ENCODE assay signal across 14 cellular contexts in genomic region chr10:71131508-71132088, GRCh38.
DNase-seq lines count a peak whose midpoint lies in the region; FAIRE-seq and TF ChIP-seq lines count a peak whose summit lies in the region.
"Had no signal": no experiment of that assay in that cellular context is flagged by ENCODE, and none has a peak within 500 bp of the region (broad histone marks: within the 10 kb centered on the region; RNA-seq: fewer than 3 reads in every experiment).

No MANE protein-coding gene starts in this region.

- H3K27me3 Mint-ChIP-seq in osteocyte (ENCODE audit: unreplicated experiment), result peaks cover 38% of the 10 kb centered on the region

- no peaks in the 10 kb centered on the region for H3K9me3 Mint-ChIP-seq in osteocyte (ENCODE audit: unreplicated experiment)
- H3K9me3 Mint-ChIP-seq: CD8-positive, alpha-beta T cell had no signal

- no peak overlapping the region for H3K27ac Mint-ChIP-seq in osteocyte (ENCODE audit: unreplicated experiment)
- H3K27ac Mint-ChIP-seq: CD14-positive monocyte; CD8-positive, alpha-beta T cell had no signal

- H3K36me3 Mint-ChIP-seq in osteocyte (ENCODE audit: unreplicated experiment), result no peaks in the 10 kb centered on the region
- H3K36me3 Mint-ChIP-seq: CD14-positive monocyte; CD8-positive, alpha-beta T cell had no signal

- DNase-seq in D341Med (ENCODE audit: low spot score) (peak; percentile 1), bronchial epithelial cell (ENCODE audit: low read depth) (no peak), islet precursor cell (peak; percentile 47), osteocyte (ENCODE audit: extremely low spot score, unreplicated experiment) (peak; percentile 64), NCI-H146 treated with DMSO at 0.1 percent for 48 hours (lab: John Stamatoyannopoulos, UW; ENCODE audit: unreplicated experiment) (no peak), coronary artery (ENCODE audit: low spot score) (no peak), DMS 273 (lab: John Stamatoyannopoulos, UW; ENCODE audit: unreplicated experiment) (no peak)
- DNase-seq: CD8-positive, alpha-beta T cell; COR-L47 had no signal

- no peak for TF ChIP-seq CTCF in bronchial epithelial cell (IDR thresholded peaks at IDR 0.05; ENCODE audit: insufficient read depth, low read length, severe bottlenecking)
- no peak for TF ChIP-seq CTCF in osteocyte (IDR thresholded peaks at IDR 0.05)
- TF ChIP-seq CTCF in coronary artery (IDR thresholded peaks at IDR 0.05), result no peak

- no peaks in the 10 kb centered on the region for H3K4me1 Mint-ChIP-seq in osteocyte (ENCODE audit: unreplicated experiment)

- FAIRE-seq in bronchial epithelial cell (lab: Jason Lieb, UNC), result peak; percentile 23
- FAIRE-seq: A549, GM12878, GM18507, H54 had no signal

- peaks cover 8% of the 10 kb centered on the region for H3K27me3 ChIP-seq in bronchial epithelial cell (ENCODE audit: control insufficient read depth, insufficient read depth, low read length)

- H3K36me3 ChIP-seq in bronchial epithelial cell (ENCODE audit: control insufficient read depth, insufficient read depth, low read length), result no peaks in the 10 kb centered on the region

- H3K4me3 ChIP-seq in bronchial epithelial cell (ENCODE audit: low read depth, low read length) (no peak overlapping the region), coronary artery (no peak overlapping the region)
- H3K4me3 ChIP-seq: A549, GM12878 had no signal

- no peak overlapping the region for H3K27ac ChIP-seq in coronary artery
- H3K27ac ChIP-seq: A549 had no signal

- H3K4me3 Mint-ChIP-seq in osteocyte (ENCODE audit: unreplicated experiment), result no peak overlapping the region
- H3K4me3 Mint-ChIP-seq: CD8-positive, alpha-beta T cell had no signal

Comparison
In these comparisons a context has a peak if more than half of its experiments do, and no peak if none do; other contexts are left out.
1. DNase-seq: peak in D341Med (single experiment), islet precursor cell (single experiment) and osteocyte (single experiment); none in bronchial epithelial cell (single experiment), NCI-H146 treated with DMSO at 0.1 percent for 48 hours (single experiment), coronary artery (single experiment) and DMS 273 (single experiment).